2 cellular contexts compared by ENCODE assay signal in the genomic region with DNA sequence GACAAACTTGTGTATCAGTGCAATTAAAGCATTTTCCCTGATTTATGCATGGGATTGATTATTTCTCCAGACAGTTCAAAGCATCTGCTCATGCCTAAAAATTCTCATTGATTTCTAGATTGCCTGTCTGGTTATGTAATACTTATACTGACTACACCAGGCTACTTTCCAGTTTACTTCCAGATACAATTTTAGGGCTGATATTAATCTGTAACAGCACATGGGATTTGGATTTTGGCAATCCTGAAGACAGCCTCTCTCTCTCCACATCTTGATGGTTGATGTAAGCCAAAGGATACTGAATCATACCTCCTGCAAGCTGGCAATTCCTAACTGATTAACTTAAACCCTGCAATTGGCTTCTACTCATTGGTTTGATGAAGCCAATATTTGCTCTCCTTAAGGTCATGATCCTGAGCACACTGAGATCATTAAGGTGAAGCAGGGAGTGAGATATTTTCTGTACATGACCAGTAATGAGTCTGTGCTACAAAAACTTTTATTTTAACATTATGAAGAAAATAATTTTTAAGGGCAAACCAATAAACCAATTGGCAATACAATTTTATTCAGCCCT.
A peak's percentile ranks its signal among the peaks of the same experiment; 100 is the strongest.
TF ChIP-seq lines count a peak whose summit lies in the region.

No MANE protein-coding gene starts in this region.

TF ChIP-seq in liver, 16 proteins besides CTCF, POLR2A, EP300 and RAD21:
- TF ChIP-seq RXRA (IDR thresholded peaks at IDR 0.05) (peak; percentile 54 to 73), FOXA1 (IDR thresholded peaks at IDR 0.05) (no peak), YY1 (IDR thresholded peaks at IDR 0.05) (peak; percentile 9), NR2F2 (IDR thresholded peaks at IDR 0.05) (peak; percentile 65), HNF4A (conservative IDR thresholded peaks at IDR 0.05) (peak; percentile 26 to 31), SP1 (IDR thresholded peaks at IDR 0.05) (peak; percentile 17)
- TF ChIP-seq, protein P1, sequence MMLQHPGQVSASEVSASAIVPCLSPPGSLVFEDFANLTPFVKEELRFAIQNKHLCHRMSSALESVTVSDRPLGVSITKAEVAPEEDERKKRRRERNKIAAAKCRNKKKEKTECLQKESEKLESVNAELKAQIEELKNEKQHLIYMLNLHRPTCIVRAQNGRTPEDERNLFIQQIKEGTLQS (IDR thresholded peaks at IDR 0.05): no peak

TF ChIP-seq in HepG2, 621 proteins besides CTCF, POLR2A, EP300 and RAD21 (continued from another document):
- TF ChIP-seq, protein P2, sequence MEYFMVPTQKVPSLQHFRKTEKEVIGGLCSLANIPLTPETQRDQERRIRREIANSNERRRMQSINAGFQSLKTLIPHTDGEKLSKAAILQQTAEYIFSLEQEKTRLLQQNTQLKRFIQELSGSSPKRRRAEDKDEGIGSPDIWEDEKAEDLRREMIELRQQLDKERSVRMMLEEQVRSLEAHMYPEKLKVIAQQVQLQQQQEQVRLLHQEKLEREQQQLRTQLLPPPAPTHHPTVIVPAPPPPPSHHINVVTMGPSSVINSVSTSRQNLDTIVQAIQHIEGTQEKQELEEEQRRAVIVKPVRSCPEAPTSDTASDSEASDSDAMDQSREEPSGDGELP (IDR thresholded peaks at IDR 0.05; ENCODE audit: borderline replicate concordance, low read depth): no peak
- TF ChIP-seq, protein P3, sequence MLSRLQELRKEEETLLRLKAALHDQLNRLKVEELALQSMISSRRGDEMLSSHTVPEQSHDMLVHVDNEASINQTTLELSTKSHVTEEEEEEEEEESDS (CRISPR knock-in tag; IDR thresholded peaks at IDR 0.05; ENCODE audit: borderline replicate concordance): no peak
- TF ChIP-seq TAF15 (IDR thresholded peaks at IDR 0.05; ENCODE audit: low read depth, low read length, poor library complexity, severe bottlenecking) (no peak), TGIF2 (CRISPR knock-in tag; IDR thresholded peaks at IDR 0.05) (no peak), MTA3 (CRISPR knock-in tag; IDR thresholded peaks at IDR 0.05) (no peak), ZNF253 (CRISPR knock-in tag; IDR thresholded peaks at IDR 0.05; ENCODE audit: borderline replicate concordance) (no peak), RFX3 (CRISPR knock-in tag; IDR thresholded peaks at IDR 0.05) (no peak), ZBTB8A (CRISPR knock-in tag; IDR thresholded peaks at IDR 0.05; ENCODE audit: borderline replicate concordance, low read depth) (no peak), IRF2 (CRISPR knock-in tag; IDR thresholded peaks at IDR 0.05) (no peak), U2AF1 (optimal IDR thresholded peaks at IDR 0.05; ENCODE audit: low read depth, low read length) (no peak), ZNF343 (CRISPR knock-in tag; IDR thresholded peaks at IDR 0.05) (no peak), ZNF24 (IDR thresholded peaks at IDR 0.05) (no peak), SAFB2 (CRISPR knock-in tag; IDR thresholded peaks at IDR 0.05; ENCODE audit: borderline replicate concordance, low read depth) (no peak)
- TF ChIP-seq, protein P4, sequence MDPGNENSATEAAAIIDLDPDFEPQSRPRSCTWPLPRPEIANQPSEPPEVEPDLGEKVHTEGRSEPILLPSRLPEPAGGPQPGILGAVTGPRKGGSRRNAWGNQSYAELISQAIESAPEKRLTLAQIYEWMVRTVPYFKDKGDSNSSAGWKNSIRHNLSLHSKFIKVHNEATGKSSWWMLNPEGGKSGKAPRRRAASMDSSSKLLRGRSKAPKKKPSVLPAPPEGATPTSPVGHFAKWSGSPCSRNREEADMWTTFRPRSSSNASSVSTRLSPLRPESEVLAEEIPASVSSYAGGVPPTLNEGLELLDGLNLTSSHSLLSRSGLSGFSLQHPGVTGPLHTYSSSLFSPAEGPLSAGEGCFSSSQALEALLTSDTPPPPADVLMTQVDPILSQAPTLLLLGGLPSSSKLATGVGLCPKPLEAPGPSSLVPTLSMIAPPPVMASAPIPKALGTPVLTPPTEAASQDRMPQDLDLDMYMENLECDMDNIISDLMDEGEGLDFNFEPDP (CRISPR knock-in tag; conservative IDR thresholded peaks at IDR 0.05): no peak
- TF ChIP-seq, protein P5, sequence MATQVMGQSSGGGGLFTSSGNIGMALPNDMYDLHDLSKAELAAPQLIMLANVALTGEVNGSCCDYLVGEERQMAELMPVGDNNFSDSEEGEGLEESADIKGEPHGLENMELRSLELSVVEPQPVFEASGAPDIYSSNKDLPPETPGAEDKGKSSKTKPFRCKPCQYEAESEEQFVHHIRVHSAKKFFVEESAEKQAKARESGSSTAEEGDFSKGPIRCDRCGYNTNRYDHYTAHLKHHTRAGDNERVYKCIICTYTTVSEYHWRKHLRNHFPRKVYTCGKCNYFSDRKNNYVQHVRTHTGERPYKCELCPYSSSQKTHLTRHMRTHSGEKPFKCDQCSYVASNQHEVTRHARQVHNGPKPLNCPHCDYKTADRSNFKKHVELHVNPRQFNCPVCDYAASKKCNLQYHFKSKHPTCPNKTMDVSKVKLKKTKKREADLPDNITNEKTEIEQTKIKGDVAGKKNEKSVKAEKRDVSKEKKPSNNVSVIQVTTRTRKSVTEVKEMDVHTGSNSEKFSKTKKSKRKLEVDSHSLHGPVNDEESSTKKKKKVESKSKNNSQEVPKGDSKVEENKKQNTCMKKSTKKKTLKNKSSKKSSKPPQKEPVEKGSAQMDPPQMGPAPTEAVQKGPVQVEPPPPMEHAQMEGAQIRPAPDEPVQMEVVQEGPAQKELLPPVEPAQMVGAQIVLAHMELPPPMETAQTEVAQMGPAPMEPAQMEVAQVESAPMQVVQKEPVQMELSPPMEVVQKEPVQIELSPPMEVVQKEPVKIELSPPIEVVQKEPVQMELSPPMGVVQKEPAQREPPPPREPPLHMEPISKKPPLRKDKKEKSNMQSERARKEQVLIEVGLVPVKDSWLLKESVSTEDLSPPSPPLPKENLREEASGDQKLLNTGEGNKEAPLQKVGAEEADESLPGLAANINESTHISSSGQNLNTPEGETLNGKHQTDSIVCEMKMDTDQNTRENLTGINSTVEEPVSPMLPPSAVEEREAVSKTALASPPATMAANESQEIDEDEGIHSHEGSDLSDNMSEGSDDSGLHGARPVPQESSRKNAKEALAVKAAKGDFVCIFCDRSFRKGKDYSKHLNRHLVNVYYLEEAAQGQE (IDR thresholded peaks at IDR 0.05; ENCODE audit: borderline replicate concordance in 1 of 2, low read depth in 1 of 2, low read length in 2 of 2): no peak
